In the genomic region with DNA sequence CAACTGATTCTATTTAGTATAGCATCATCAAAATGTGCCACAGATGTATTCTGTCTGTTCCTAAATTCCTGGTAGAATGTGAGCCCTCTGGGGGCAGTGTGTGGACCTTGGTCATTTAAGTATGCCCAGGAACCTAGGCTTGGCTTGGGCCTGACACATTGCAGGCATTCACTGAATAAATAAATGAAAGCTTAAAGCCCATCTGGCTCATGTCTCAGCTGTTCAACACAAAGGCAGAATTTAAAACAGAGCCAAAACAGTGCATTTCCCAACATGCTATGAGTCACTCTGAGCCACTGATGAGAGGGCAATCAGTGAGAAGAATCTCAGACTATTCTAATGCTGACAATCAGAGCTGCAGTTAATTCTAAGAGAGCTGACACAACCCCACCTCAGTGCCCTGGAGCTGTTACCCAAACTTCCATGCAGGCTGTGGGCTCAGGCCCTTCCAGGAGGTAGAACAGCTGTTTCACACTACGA, we compare ENCODE assay signal across 8 cellular contexts. TPM values are rescaled to one million over a fixed set of nuclear protein-coding genes. Genes with fewer than 3 reads are reported as not detected.
A peak's percentile ranks its signal among the peaks of the same experiment; 100 is the strongest.
DNase-seq lines count a peak whose midpoint lies in the region; TF ChIP-seq lines count a peak whose summit lies in the region.

No MANE protein-coding gene starts in this region.

- no peaks in the 10 kb centered on the region for H3K27me3 Mint-ChIP-seq in activated T-helper 2 cell treated with anti-CD3 and anti-CD28 coated beads, Interferon-gamma antibody, Interleukin-2, Interleukin-4, amounts not matched to agents 10 μg/mL and 5 μg/mL and 100 μg/mL, durations not matched to agents 14 hours and 24 hours and 36 hours (ENCODE audit: low read depth)

- H3K4me1 Mint-ChIP-seq in activated T-helper 2 cell treated with anti-CD3 and anti-CD28 coated beads, Interferon-gamma antibody, Interleukin-2, Interleukin-4, amounts not matched to agents 10 μg/mL and 5 μg/mL and 100 μg/mL, durations not matched to agents 14 hours and 24 hours and 36 hours (ENCODE audit: low read depth): peaks cover 7% of the 10 kb centered on the region

- H3K36me3 Mint-ChIP-seq in activated T-helper 2 cell treated with anti-CD3 and anti-CD28 coated beads, Interferon-gamma antibody, Interleukin-2, Interleukin-4, amounts not matched to agents 10 μg/mL and 5 μg/mL and 100 μg/mL, durations not matched to agents 14 hours and 24 hours and 36 hours (ENCODE audit: low read depth): peaks cover 14% of the 10 kb centered on the region

- in situ Hi-C loops in astrocyte of the cerebellum (cut with HindIII; ENCODE audit: low sequenced_read_pairs): no loop called here

- DNase-seq in A172 (ENCODE audit: low spot score) (peak; percentile 94), HT-29 (ENCODE audit: low spot score) (peak; percentile 22), astrocyte of the cerebellum (ENCODE audit: low read depth) (peak; percentile 93), iPS-NIHi7 (ENCODE audit: extremely low spot score) (peak; percentile 28), stromal cell of bone marrow (ENCODE audit: low read depth) (peak; percentile 98), NCI-H1436 (lab: John Stamatoyannopoulos, UW) (no peak)
- no peak for DNase-seq in activated T-helper 2 cell treated with anti-CD3 and anti-CD28 coated beads, Interferon-gamma antibody, Interleukin-2, Interleukin-4, amounts not matched to agents 10 μg/mL and 5 μg/mL and 100 μg/mL, durations not matched to agents 14 hours and 24 hours and 36 hours (ENCODE audit: low spot score)
- DNase-seq in stimulated activated CD4-positive, alpha-beta T cell treated with anti-CD3 and anti-CD28 coated beads, Interleukin-1b, Interleukin-23, amount 100 ng/mL, for 48 hours: no peak

- H3K27ac Mint-ChIP-seq in activated T-helper 2 cell treated with anti-CD3 and anti-CD28 coated beads, Interferon-gamma antibody, Interleukin-2, Interleukin-4, amounts not matched to agents 10 μg/mL and 5 μg/mL and 100 μg/mL, durations not matched to agents 14 hours and 24 hours and 36 hours: no peak overlapping the region

- no peak for TF ChIP-seq CTCF in astrocyte of the cerebellum (IDR thresholded peaks at IDR 0.05; ENCODE audit: low read depth, low read length, missing control alignments)

- no peaks in the 10 kb centered on the region for H3K9me3 Mint-ChIP-seq in activated T-helper 2 cell treated with anti-CD3 and anti-CD28 coated beads, Interferon-gamma antibody, Interleukin-2, Interleukin-4, amounts not matched to agents 10 μg/mL and 5 μg/mL and 100 μg/mL, durations not matched to agents 14 hours and 24 hours and 36 hours

- no peak overlapping the region for H3K4me3 ChIP-seq in astrocyte of the cerebellum (ENCODE audit: low read depth, low read length)

- no peak overlapping the region for H3K4me3 Mint-ChIP-seq in activated T-helper 2 cell treated with anti-CD3 and anti-CD28 coated beads, Interferon-gamma antibody, Interleukin-2, Interleukin-4, amounts not matched to agents 10 μg/mL and 5 μg/mL and 100 μg/mL, durations not matched to agents 14 hours and 24 hours and 36 hours (ENCODE audit: low read depth)

- intact Hi-C loops in activated T-helper 2 cell treated with anti-CD3 and anti-CD28 coated beads, Interferon-gamma antibody, Interleukin-2, Interleukin-4, amounts not matched to agents 10 μg/mL and 5 μg/mL and 100 μg/mL, durations not matched to agents 14 hours and 24 hours and 36 hours (cut with micrococcal nuclease): no loop called here

RNA-seq across cellular contexts. Expression of a gene that starts 8.1 kb away (rescaled TPM):
- 21.8 and 28.7 TPM in 2 replicates for total RNA-seq in A172 (2014; rRNA removed; shearing (Covaris generic))
- total RNA-seq in HT-29 (2014; rRNA removed; shearing (Covaris generic)): 32.8 and 61.4 TPM in 2 replicates
- total RNA-seq in activated T-helper 2 cell treated with anti-CD3 and anti-CD28 coated beads, Interferon-gamma antibody, Interleukin-2, Interleukin-4, amounts not matched to agents 10 μg/mL and 5 μg/mL and 100 μg/mL, durations not matched to agents 14 hours and 24 hours and 36 hours: 75.8 and 81.0 TPM in 2 replicates

RNA-seq across cellular contexts. Expression of a gene that starts 29.5 kb away (rescaled TPM):
- total RNA-seq in A172 (2014; rRNA removed; shearing (Covaris generic)): 153 and 154 TPM in 2 replicates
- 240 and 269 TPM in 2 replicates for total RNA-seq in HT-29 (2014; rRNA removed; shearing (Covaris generic))
- total RNA-seq in activated T-helper 2 cell treated with anti-CD3 and anti-CD28 coated beads, Interferon-gamma antibody, Interleukin-2, Interleukin-4, amounts not matched to agents 10 μg/mL and 5 μg/mL and 100 μg/mL, durations not matched to agents 14 hours and 24 hours and 36 hours: 138 and 144 TPM in 2 replicates

RNA-seq across cellular contexts. Expression of a gene that starts 36.7 kb away (rescaled TPM):
- 0.19 and 1.7 TPM in 2 replicates for total RNA-seq in A172 (2014; rRNA removed; shearing (Covaris generic))
- 1.6 and 1.9 TPM in 2 replicates for total RNA-seq in HT-29 (2014; rRNA removed; shearing (Covaris generic))
- total RNA-seq in activated T-helper 2 cell treated with anti-CD3 and anti-CD28 coated beads, Interferon-gamma antibody, Interleukin-2, Interleukin-4, amounts not matched to agents 10 μg/mL and 5 μg/mL and 100 μg/mL, durations not matched to agents 14 hours and 24 hours and 36 hours: 3.3 and 4.9 TPM in 2 replicates

RNA-seq across cellular contexts. Expression of a gene that starts 45.7 kb away (rescaled TPM):
- total RNA-seq in A172 (2014; rRNA removed; shearing (Covaris generic)): 119 and 124 TPM in 2 replicates
- total RNA-seq in HT-29 (2014; rRNA removed; shearing (Covaris generic)): 115 and 119 TPM in 2 replicates
- 174 and 175 TPM in 2 replicates for total RNA-seq in activated T-helper 2 cell treated with anti-CD3 and anti-CD28 coated beads, Interferon-gamma antibody, Interleukin-2, Interleukin-4, amounts not matched to agents 10 μg/mL and 5 μg/mL and 100 μg/mL, durations not matched to agents 14 hours and 24 hours and 36 hours

RNA-seq across cellular contexts. Expression of a gene that starts 48.9 kb away (rescaled TPM):
- 189 and 215 TPM in 2 replicates for total RNA-seq in A172 (2014; rRNA removed; shearing (Covaris generic))
- total RNA-seq in HT-29 (2014; rRNA removed; shearing (Covaris generic)): 32.2 and 34.7 TPM in 2 replicates
- total RNA-seq in activated T-helper 2 cell treated with anti-CD3 and anti-CD28 coated beads, Interferon-gamma antibody, Interleukin-2, Interleukin-4, amounts not matched to agents 10 μg/mL and 5 μg/mL and 100 μg/mL, durations not matched to agents 14 hours and 24 hours and 36 hours: 85.4 and 86.9 TPM in 2 replicates

Comparison
In these comparisons a context has a peak if more than half of its experiments do, and no peak if none do; other contexts are left out.
1. DNase-seq: peak in A172 (single experiment), HT-29 (single experiment), astrocyte of the cerebellum (single experiment), iPS-NIHi7 (single experiment) and stromal cell of bone marrow (single experiment); none in activated T-helper 2 cell treated with anti-CD3 and anti-CD28 coated beads, Interferon-gamma antibody, Interleukin-2, Interleukin-4, amounts not matched to agents 10 μg/mL and 5 μg/mL and 100 μg/mL, durations not matched to agents 14 hours and 24 hours and 36 hours (single experiment), NCI-H1436 (single experiment) and stimulated activated CD4-positive, alpha-beta T cell treated with anti-CD3 and anti-CD28 coated beads, Interleukin-1b, Interleukin-23, amount 100 ng/mL, for 48 hours (single experiment).